1 cellular context compared by ENCODE assay signal in genomic region chr4:183506389-183506735, GRCh38.
TF ChIP-seq lines count a peak whose summit lies in the region.

No MANE protein-coding gene starts in this region.

TF ChIP-seq in HepG2, 621 proteins besides CTCF, POLR2A, EP300 and RAD21 (continued from another document):
- TF ChIP-seq MXD1 (CRISPR knock-in tag; IDR thresholded peaks at IDR 0.05) (no peak), ZNF232 (CRISPR knock-in tag; IDR thresholded peaks at IDR 0.05; ENCODE audit: borderline replicate concordance) (no peak), GABPB1 (CRISPR knock-in tag; IDR thresholded peaks at IDR 0.05) (no peak), RNF2 (conservative IDR thresholded peaks at IDR 0.05; ENCODE audit: low read depth) (0 out of 2 replicates have a peak, but pooled peaks have one; percentile 5), XRCC5 (optimal IDR thresholded peaks at IDR 0.05; ENCODE audit: low read length) (peak; percentile 27), ZNF652 (CRISPR knock-in tag; IDR thresholded peaks at IDR 0.05; ENCODE audit: borderline replicate concordance, low read depth) (peak; percentile 79; the same call in 1 of the 2 replicates), KLF9 (CRISPR knock-in tag; IDR thresholded peaks at IDR 0.05; ENCODE audit: low read depth) (no peak), MYNN (CRISPR knock-in tag; IDR thresholded peaks at IDR 0.05; ENCODE audit: low read depth) (no peak), DZIP1 (CRISPR knock-in tag; IDR thresholded peaks at IDR 0.05) (no peak), SIN3B (IDR thresholded peaks at IDR 0.05; ENCODE audit: low read length) (peak; percentile 44; the same call in 1 of the 2 replicates), ZBTB40 (IDR thresholded peaks at IDR 0.05) (no peak), ZBTB40 (CRISPR knock-in tag; IDR thresholded peaks at IDR 0.05) (no peak), MAX (IDR thresholded peaks at IDR 0.05) (peak; percentile 4; the same call in 1 of the 2 replicates), TRAFD1 (CRISPR knock-in tag; IDR thresholded peaks at IDR 0.05; ENCODE audit: borderline replicate concordance) (no peak), SIN3A (IDR thresholded peaks at IDR 0.05; ENCODE audit: borderline replicate concordance, low read depth, low read length) (peak; percentile 99), ZNF30 (CRISPR knock-in tag; IDR thresholded peaks at IDR 0.05) (no peak), HBP1 (CRISPR knock-in tag; IDR thresholded peaks at IDR 0.05; ENCODE audit: low read depth) (0 out of 2 replicates have a peak, but pooled peaks have one; percentile 60), THRA (CRISPR knock-in tag; IDR thresholded peaks at IDR 0.05; ENCODE audit: borderline replicate concordance) (no peak), ZMAT3 (CRISPR knock-in tag; conservative IDR thresholded peaks at IDR 0.05) (no peak), ZIK1 (CRISPR knock-in tag; IDR thresholded peaks at IDR 0.05; ENCODE audit: borderline replicate concordance, low read depth) (0 out of 2 replicates have a peak, but pooled peaks have one; percentile 10), SRSF9 (IDR thresholded peaks at IDR 0.05; ENCODE audit: borderline replicate concordance, insufficient read depth, low read depth, low read length, poor library complexity, severe bottlenecking) (no peak), THAP11 (CRISPR knock-in tag; IDR thresholded peaks at IDR 0.05) (no peak), AKNA (CRISPR knock-in tag; IDR thresholded peaks at IDR 0.05; ENCODE audit: borderline replicate concordance) (no peak), ZBTB1 (CRISPR knock-in tag; IDR thresholded peaks at IDR 0.05; ENCODE audit: borderline replicate concordance) (no peak), RBM22 (optimal IDR thresholded peaks at IDR 0.05; ENCODE audit: low read length) (peak; percentile 88)
